In genomic region chr16:67233596-67233995, GRCh38 we compare ENCODE assay signal across 20 cellular contexts. TPM values are rescaled to one million over a fixed set of nuclear protein-coding genes. Genes with fewer than 3 reads are reported as not detected.
"Had no signal": no experiment of that assay in that cellular context is flagged by ENCODE, and none has a peak within 500 bp of the region (broad histone marks: within the 10 kb centered on the region; RNA-seq: fewer than 3 reads in every experiment).

No MANE protein-coding gene starts in this region.

- DNase-seq: dermis blood vessel endothelial cell; effector memory CD8-positive, alpha-beta T cell; naive B cell; sigmoid colon; stimulated activated CD4-positive, alpha-beta T cell treated with anti-CD3 and anti-CD28 coated beads, Interleukin-4, amount 100 ng/mL, for 4 hours; stimulated activated naive B cell treated with anti-CD40 and anti-IgM and Interleukin-4, amounts not matched to agents 10 μg/mL and 1 μg/mL and 100 μg/mL, for 72 hours had no signal

- H3K4me1 ChIP-seq: parathyroid adenoma, right atrium auricular region had no signal

- H3K27me3 ChIP-seq: neutrophil, right atrium auricular region, sigmoid colon, tibial nerve, upper lobe of left lung had no signal

- H3K27ac Mint-ChIP-seq: effector memory CD8-positive, alpha-beta T cell; memory B cell; natural killer cell treated with Interleukin-12 subunit alpha and Interleukin-12 subunit beta and Interleukin-15 and Interleukin-18, amount 100 ng/mL, for 72 hours; progenitor cell of endocrine pancreas; stimulated activated naive CD8-positive, alpha-beta T cell treated with anti-CD3 and anti-CD28 coated beads, Interleukin-15, Interleukin-2, amounts not matched to agents 100 ng/mL and 50 ng/mL, for 24 hours had no signal

- H3K79me2 ChIP-seq: parathyroid adenoma had no signal

- H3K9me3 ChIP-seq: neutrophil, right atrium auricular region, sigmoid colon, thoracic aorta, tibial nerve, upper lobe of left lung had no signal

- H3K4me3 ChIP-seq: coronary artery, lung, right atrium auricular region, sigmoid colon, thoracic aorta, tibial nerve, upper lobe of left lung had no signal

- H3K27me3 Mint-ChIP-seq: effector memory CD8-positive, alpha-beta T cell; memory B cell; naive B cell; natural killer cell treated with Interleukin-12 subunit alpha and Interleukin-12 subunit beta and Interleukin-15 and Interleukin-18, amount 100 ng/mL, for 72 hours; progenitor cell of endocrine pancreas; stimulated activated naive B cell treated with anti-CD40 and anti-IgM and Interleukin-4, amounts not matched to agents 10 μg/mL and 1 μg/mL and 100 μg/mL, for 72 hours; stimulated activated naive CD8-positive, alpha-beta T cell treated with anti-CD3 and anti-CD28 coated beads, Interleukin-15, Interleukin-2, amounts not matched to agents 100 ng/mL and 50 ng/mL, for 24 hours had no signal

- H3K4me3 Mint-ChIP-seq: effector memory CD8-positive, alpha-beta T cell; memory B cell; naive B cell; natural killer cell treated with Interleukin-12 subunit alpha and Interleukin-12 subunit beta and Interleukin-15 and Interleukin-18, amount 100 ng/mL, for 72 hours; neural crest cell; stimulated activated naive B cell treated with anti-CD40 and anti-IgM and Interleukin-4, amounts not matched to agents 10 μg/mL and 1 μg/mL and 100 μg/mL, for 72 hours; stimulated activated naive CD8-positive, alpha-beta T cell treated with anti-CD3 and anti-CD28 coated beads, Interleukin-15, Interleukin-2, amounts not matched to agents 100 ng/mL and 50 ng/mL, for 24 hours had no signal

- H2AFZ ChIP-seq: parathyroid adenoma had no signal

- H3K9me3 Mint-ChIP-seq: effector memory CD8-positive, alpha-beta T cell; natural killer cell treated with Interleukin-12 subunit alpha and Interleukin-12 subunit beta and Interleukin-15 and Interleukin-18, amount 100 ng/mL, for 72 hours; neural crest cell; stimulated activated naive CD8-positive, alpha-beta T cell treated with anti-CD3 and anti-CD28 coated beads, Interleukin-15, Interleukin-2, amounts not matched to agents 100 ng/mL and 50 ng/mL, for 24 hours had no signal

- H3K27ac ChIP-seq: coronary artery, neutrophil, parathyroid adenoma, right atrium auricular region, sigmoid colon, thoracic aorta, tibial nerve had no signal

- ATAC-seq: effector memory CD8-positive, alpha-beta T cell; natural killer cell treated with Interleukin-12 subunit alpha and Interleukin-12 subunit beta and Interleukin-15 and Interleukin-18, amount 100 ng/mL, for 72 hours; stimulated activated naive B cell treated with anti-CD40 and anti-IgM and Interleukin-4, amounts not matched to agents 10 μg/mL and 1 μg/mL and 100 μg/mL, for 72 hours had no signal

RNA-seq across cellular contexts. Expression of gene SLC9A5, which starts 15.2 kb away (rescaled TPM):
- total RNA-seq: skeletal muscle tissue had no signal

RNA-seq across cellular contexts. Expression of gene ELMO3, which starts 34.7 kb away (rescaled TPM):
- total RNA-seq: skeletal muscle tissue had no signal
